Comparison of ENCODE assay signal across 12 cellular contexts in genomic region chr15:78050851-78051250, GRCh38. TPM values are rescaled to one million over a fixed set of nuclear protein-coding genes. Genes with fewer than 3 reads are reported as not detected.
DNase-seq lines count a peak whose midpoint lies in the region; ATAC-seq, FAIRE-seq and TF ChIP-seq lines count a peak whose summit lies in the region.
"Had no signal": no experiment of that assay in that cellular context is flagged by ENCODE, and none has a peak within 500 bp of the region (broad histone marks: within the 10 kb centered on the region; RNA-seq: fewer than 3 reads in every experiment).

No MANE protein-coding gene starts in this region.

- peak overlapping the region; percentile 57 for H3K4me2 ChIP-seq in OCI-LY7 (ENCODE audit: low read length)
- H3K4me2 ChIP-seq: A549 had no signal

- H3K9me3 ChIP-seq in OCI-LY7 (ENCODE audit: low read length) (no peaks in the 10 kb centered on the region), small intestine (ENCODE audit: control insufficient read depth, low read depth) (no peaks in the 10 kb centered on the region)
- H3K9me3 ChIP-seq: A549 had no signal

- POLR2A ChIA-PET in OCI-LY7 (lab: Charles Lee) = interaction anchor here (0.6 to 5.6 kb wide), 9 partner anchors 8 to 197 kb away, joined by 3 to 44 read pairs (median 6); no protein-coding TSS in a partner anchor

- peak; percentile 23 to 44 for ATAC-seq in activated CD4-positive, CD25-positive, alpha-beta regulatory T cell treated with anti-CD3 and anti-CD28 coated beads, Interleukin-2, amount 50 U/mL, for 24 hours
- no peak for ATAC-seq in Right ventricle myocardium superior (ENCODE audit: poor library complexity)
- no peak for ATAC-seq in HG02571 (IDR thresholded peaks at IDR 0.05; ENCODE audit: unreplicated experiment)
- ATAC-seq: A549 had no signal

- TF ChIP-seq CTCF in OCI-LY7 (conservative IDR thresholded peaks at IDR 0.05; ENCODE audit: low read length) (no peak), brain (conservative IDR thresholded peaks at IDR 0.05) (no peak), brain microvascular endothelial cell (IDR thresholded peaks at IDR 0.05; ENCODE audit: low read depth, low read length, missing control alignments) (no peak)

- H4K20me1 ChIP-seq in OCI-LY7 (ENCODE audit: insufficient read depth, low read length) = no peaks in the 10 kb centered on the region

- no peaks in the 10 kb centered on the region for H3K9me3 Mint-ChIP-seq in brain

- H3K4me1 Mint-ChIP-seq in brain = peaks cover 73% of the 10 kb centered on the region

- peak overlapping the region; percentile 54 for H3K27ac ChIP-seq in OCI-LY7 (ENCODE audit: low read depth, low read length, poor library complexity, severe bottlenecking)
- peak overlapping the region; percentile 80 to 89 for H3K27ac ChIP-seq in small intestine (ENCODE audit: low read depth in 1 of 2, low read length in 1 of 2)
- no peak overlapping the region for H3K27ac ChIP-seq in brain microvascular endothelial cell
- H3K27ac ChIP-seq: A549 had no signal

- FAIRE-seq in small intestine (lab: Jason Lieb, UNC) = no peak
- FAIRE-seq: A549, islet of Langerhans had no signal

- H3K27me3 ChIP-seq in small intestine (ENCODE audit: control insufficient read depth in 2 of 2, insufficient read depth in 2 of 2, low read length in 2 of 2) = no peaks in the 10 kb centered on the region
- H3K27me3 ChIP-seq in brain microvascular endothelial cell (replicated peaks) = no peaks in the 10 kb centered on the region

- intact Hi-C loops in OCI-LY7 (cut with micrococcal nuclease; ENCODE audit: unreplicated experiment) = no loop called here
- intact Hi-C loops in Right ventricle myocardium superior (cut with DNase I) = no loop called here

- H3K79me2 ChIP-seq in OCI-LY7 (ENCODE audit: insufficient read depth, low read depth, low read length) = peaks cover 39% of the 10 kb centered on the region; the same call in 1 of the 2 replicates

- H3K27ac Mint-ChIP-seq in brain = peak overlapping the region in 4 of 5 experiments; percentile 35 to 82 (median 51)

- no peaks in the 10 kb centered on the region for H3K27me3 Mint-ChIP-seq in brain

- WGBS in small intestine, 3 donors = 36 to 56% (median 50%) methylated on average over 1 of the region's 1 CpG

- BruUV-seq in OCI-LY7 (replicated peaks; lab: Mats Ljungman, UMichigan) = no TSS peak

- no peaks in the 10 kb centered on the region for H3K9me2 ChIP-seq in OCI-LY7 (ENCODE audit: insufficient read depth, low read length)

- H3K4me3 ChIP-seq in OCI-LY7 (ENCODE audit: low read depth, low read length, poor library complexity, severe bottlenecking) = no peak overlapping the region
- no peak overlapping the region for H3K4me3 ChIP-seq in small intestine (ENCODE audit: low read depth in 1 of 2, low read length in 2 of 2)
- H3K4me3 ChIP-seq in brain microvascular endothelial cell (ENCODE audit: low read depth, low read length) = no peak overlapping the region
- H3K4me3 ChIP-seq: A549 had no signal

- no peak for DNase-seq in activated CD4-positive, CD25-positive, alpha-beta regulatory T cell treated with anti-CD3 and anti-CD28 coated beads, Interleukin-2, amount 50 U/mL, for 72 hours
- DNase-seq in OCI-LY7 (ENCODE audit: low spot score) = no peak
- no peak for DNase-seq in small intestine
- no peak for DNase-seq in brain microvascular endothelial cell
- DNase-seq in Right ventricle myocardium superior = no peak
- DNase-seq: SIG-M5 had no signal

- H3K36me3 ChIP-seq in OCI-LY7 (ENCODE audit: insufficient read depth, low read length) = peaks cover 71% of the 10 kb centered on the region; the same call in 1 of the 2 replicates
- no peaks in the 10 kb centered on the region for H3K36me3 ChIP-seq in small intestine (ENCODE audit: control insufficient read depth in 2 of 2, insufficient read depth in 2 of 2, low read length in 2 of 2)
- peaks cover 10% of the 10 kb centered on the region for H3K36me3 ChIP-seq in brain microvascular endothelial cell (replicated peaks)

- peaks cover 12% of the 10 kb centered on the region for H3K36me3 Mint-ChIP-seq in brain

- in situ Hi-C loops in brain microvascular endothelial cell (cut with HindIII; ENCODE audit: low pct_ligation_motif_present, low sequenced_read_pairs) = no loop called here

- H3K4me1 ChIP-seq in OCI-LY7 (ENCODE audit: insufficient read depth, low read length, poor library complexity, severe bottlenecking) = peaks cover 85% of the 10 kb centered on the region
- peaks cover 35 to 61% of the 10 kb centered on the region in 2 donors for H3K4me1 ChIP-seq in small intestine (ENCODE audit: control insufficient read depth in 2 of 2, insufficient read depth in 1 of 2, low read depth in 1 of 2, low read length in 1 of 2)

- H3K4me3 Mint-ChIP-seq in brain = peak overlapping the region in 1 of 5 experiments; percentile 4

- CTCF ChIA-PET in OCI-LY7 (lab: Charles Lee; ENCODE audit: unreplicated experiment) = interaction anchor here (0.8 to 2.0 kb wide), 2 partner anchors 9 to 16 kb away, joined by 3 to 9 read pairs; no protein-coding TSS in a partner anchor

- H2AFZ ChIP-seq in OCI-LY7 (ENCODE audit: low read length) = no peak overlapping the region

RNA-seq across cellular contexts. Expression of gene TBC1D2B, which starts 26.7 kb away (rescaled TPM):
- 22.8 and 30.9 TPM in 2 replicates for total RNA-seq in OCI-LY7 (2014; rRNA removed; shearing (Covaris generic))
- 38.2 and 41.5 TPM in 2 replicates for total RNA-seq in OCI-LY7 (2022)
- 14.2 TPM for polyA plus RNA-seq in brain (ENCODE audit: insufficient read depth, low read depth, low replicate concordance)
- polyA plus RNA-seq in small intestine = 10 to 100 TPM in 1 of 3 donors, 1 to 10 TPM in 2; 7.6 to 16.0 (median 7.8) TPM
- 9.8 TPM for total RNA-seq in Right ventricle myocardium superior

RNA-seq across cellular contexts. Expression of gene SH2D7, which starts 41.5 kb away (rescaled TPM):
- not detected in 2 replicates for total RNA-seq in OCI-LY7 (2014; rRNA removed; shearing (Covaris generic))
- total RNA-seq in OCI-LY7 (2022) (not detected in 2 replicates), Right ventricle myocardium superior (not detected)
- polyA plus RNA-seq in brain (ENCODE audit: insufficient read depth, low read depth, low replicate concordance) (not detected), small intestine (1 to 10 TPM; 1.7 to 3.8 (median 2.9) TPM)
- total RNA-seq: posterior vena cava had no signal
- polyA plus RNA-seq: A549 had no signal

Comparison
In these comparisons a context has a peak if more than half of its experiments do, and no peak if none do; other contexts are left out.
1. ATAC-seq: peak in activated CD4-positive, CD25-positive, alpha-beta regulatory T cell treated with anti-CD3 and anti-CD28 coated beads, Interleukin-2, amount 50 U/mL, for 24 hours (2 of 2); none in Right ventricle myocardium superior (single experiment) and HG02571 (single experiment).